In genomic region chr9:128341435-128341849, GRCh38 we compare ENCODE assay signal across 8 cellular contexts. TPM values are rescaled to one million over a fixed set of nuclear protein-coding genes. Genes with fewer than 3 reads are reported as not detected.
DNase-seq lines count a peak whose midpoint lies in the region; ATAC-seq and TF ChIP-seq lines count a peak whose summit lies in the region.

No MANE protein-coding gene starts in this region.

- no peaks in the 10 kb centered on the region for H3K9me3 ChIP-seq in CD4-positive, alpha-beta memory T cell (ENCODE audit: control insufficient read depth in 1 of 2, low read length in 2 of 2)
- H3K9me3 ChIP-seq in HEK293 (ENCODE audit: control insufficient read depth, insufficient read depth, low read depth, low read length) (no peaks in the 10 kb centered on the region), mesenchymal stem cell (ENCODE audit: control insufficient read depth, low read length) (no peaks in the 10 kb centered on the region)

- H3K9me3 Mint-ChIP-seq in CD4-positive, alpha-beta memory T cell = no peaks in the 10 kb centered on the region

- H3K9ac ChIP-seq in mesenchymal stem cell (ENCODE audit: low read length) = peak overlapping the region; percentile 88

- peaks cover 20% of the 10 kb centered on the region for H3K79me1 ChIP-seq in mesenchymal stem cell (replicated peaks; ENCODE audit: low read length, poor library complexity, severe bottlenecking)

- H3K18ac ChIP-seq in mesenchymal stem cell (ENCODE audit: low read depth in 1 of 2, low read length in 2 of 2) = no peak overlapping the region

- H3K4me3 Mint-ChIP-seq in CD4-positive, alpha-beta memory T cell = peak overlapping the region; percentile 89 to 99 (median 94)

- H3K27me3 Mint-ChIP-seq in CD4-positive, alpha-beta memory T cell = no peaks in the 10 kb centered on the region

- H4K91ac ChIP-seq in mesenchymal stem cell (ENCODE audit: low read length) = no peak overlapping the region

- peak overlapping the region; percentile 94 for H3K4me2 ChIP-seq in mesenchymal stem cell (ENCODE audit: low read length, poor library complexity, severe bottlenecking)

- CTCF ChIA-PET in CD4-positive, alpha-beta memory T cell (lab: Charles Lee; ENCODE audit: partially characterized antibody) = interaction anchor here (0.5 to 3.7 kb wide), 19 partner anchors 8 to 678 kb away, joined by 3 to 22 read pairs (median 5); partner anchors contain the start of genes CERCAM, GOLGA2, SWI5 and URM1
- CTCF ChIA-PET in HEK293 (lab: Yijun Ruan, JAX) = interaction anchor here (0.6 to 2.0 kb wide), 28 partner anchors 12 to 585 kb away, joined by 3 to 14 read pairs (median 4); partner anchors contain the start of genes CERCAM and URM1

- H3K27me3 ChIP-seq in CD4-positive, alpha-beta memory T cell (ENCODE audit: insufficient read depth, low read length) = no peaks in the 10 kb centered on the region
- no peaks in the 10 kb centered on the region for H3K27me3 ChIP-seq in mesenchymal stem cell (ENCODE audit: control insufficient read depth in 1 of 2, insufficient read depth in 1 of 2, low read length in 2 of 2)

- peaks cover 4 to 15% of the 10 kb centered on the region in 2 donors for H3K36me3 Mint-ChIP-seq in CD4-positive, alpha-beta memory T cell

- DNase-seq in CD4-positive, alpha-beta memory T cell = peak; percentile 60 to 75 (median 69)
- DNase-seq in NCI-H69 (lab: John Stamatoyannopoulos, UW) = peak; percentile 90
- peak; percentile 74 to 76 for DNase-seq in activated CD4-positive, alpha-beta T cell treated with anti-CD3 and anti-CD28 coated beads, Interleukin-2, amount 50 U/mL, for 48 hours
- peak; percentile 50 for DNase-seq in effector CD4-positive, alpha-beta T cell
- peak; percentile 78 for DNase-seq in mesenchymal stem cell
- DNase-seq in stimulated activated CD8-positive, alpha-beta memory T cell treated with anti-CD3 and anti-CD28 coated beads, Interleukin-15, amount 100 ng/mL, for 4 hours (ENCODE audit: low read depth in 2 of 2) = peak; percentile 31 to 35

- H3K27ac Mint-ChIP-seq in CD4-positive, alpha-beta memory T cell = peak overlapping the region; percentile 84 to 96 (median 93)

- H2BK12ac ChIP-seq in mesenchymal stem cell (ENCODE audit: low read length in 2 of 2) = no peak overlapping the region

- no peak overlapping the region for H4K8ac ChIP-seq in mesenchymal stem cell (ENCODE audit: low read length)

- H3K4me1 ChIP-seq in CD4-positive, alpha-beta memory T cell (ENCODE audit: insufficient read depth, low read length) = peaks cover 15% of the 10 kb centered on the region
- H3K4me1 ChIP-seq in HEK293 (ENCODE audit: control insufficient read depth, insufficient read depth, low read length) (no peaks in the 10 kb centered on the region), mesenchymal stem cell (ENCODE audit: control insufficient read depth, insufficient read depth, low read depth, low read length) (peaks cover 6% of the 10 kb centered on the region)

- no peak overlapping the region for H2BK15ac ChIP-seq in mesenchymal stem cell (ENCODE audit: low read depth, poor library complexity, severe bottlenecking)

- no peak overlapping the region for H2AFZ ChIP-seq in mesenchymal stem cell (ENCODE audit: low read depth, low read length)

- WGBS in mesenchymal stem cell = 32% methylated on average over 11 of the region's 13 CpGs

- POLR2A ChIA-PET in CD4-positive, alpha-beta memory T cell (lab: Charles Lee; ENCODE audit: partially characterized antibody) = interaction anchor here (0.5 to 1.3 kb wide), 10 partner anchors 18 to 327 kb away, joined by 3 to 10 read pairs (median 6); partner anchors contain the start of genes CIZ1, COQ4, GOLGA2 and SWI5
- POLR2A ChIA-PET in HEK293 (lab: Yijun Ruan, JAX) = interaction anchor here (0.6 to 1.1 kb wide), 6 partner anchors 8 to 148 kb away, joined by 3 to 6 read pairs (median 4); no protein-coding TSS in a partner anchor

- no peak overlapping the region for H3K14ac ChIP-seq in mesenchymal stem cell (ENCODE audit: low read length in 2 of 2)

- no peak overlapping the region for H2AK5ac ChIP-seq in mesenchymal stem cell (ENCODE audit: low read length, severe bottlenecking)

- H2BK5ac ChIP-seq in mesenchymal stem cell (ENCODE audit: low read depth, low read length, poor library complexity, severe bottlenecking) = no peak overlapping the region

- intact Hi-C loops in CD4-positive, alpha-beta memory T cell (cut with micrococcal nuclease) = loop anchor here (1.0 kb wide), 3 partner anchors 46 to 148 kb away; no protein-coding TSS in a partner anchor

- peaks cover 28% of the 10 kb centered on the region for H3K36me3 ChIP-seq in CD4-positive, alpha-beta memory T cell (ENCODE audit: insufficient read depth, low read length)
- H3K36me3 ChIP-seq in HEK293 (ENCODE audit: control insufficient read depth in 2 of 2, insufficient read depth in 1 of 2, low read length in 2 of 2) = peaks cover 0 to 39% of the 10 kb centered on the region in 2 experiments; a peak in 2 of 3 replicates
- H3K36me3 ChIP-seq in mesenchymal stem cell (ENCODE audit: control insufficient read depth in 1 of 2, insufficient read depth in 2 of 2, low read depth in 1 of 2, low read length in 2 of 2) = peaks cover 33 to 38% of the 10 kb centered on the region in 2 experiments

- peak overlapping the region; percentile 58 for H3K27ac ChIP-seq in CD4-positive, alpha-beta memory T cell (ENCODE audit: low read depth, low read length)
- H3K27ac ChIP-seq in HEK293 (ENCODE audit: extremely low read depth, low read depth, low read length) (peak overlapping the region; percentile 51; the same call in 1 of the 2 replicates), mesenchymal stem cell (ENCODE audit: low read length, poor library complexity, severe bottlenecking) (no peak overlapping the region)

- H3K4me1 Mint-ChIP-seq in CD4-positive, alpha-beta memory T cell = peaks cover 6 to 16% (median 7%) of the 10 kb centered on the region in 4 donors

- H3K4me3 ChIP-seq in CD4-positive, alpha-beta memory T cell (ENCODE audit: low read length in 2 of 2) = peak overlapping the region; percentile 66 to 87
- peak overlapping the region; percentile 81 for H3K4me3 ChIP-seq in HEK293 (ENCODE audit: low read depth, low read length)
- peak overlapping the region in 1 of 2 experiments; percentile 89 for H3K4me3 ChIP-seq in mesenchymal stem cell (ENCODE audit: insufficient read depth in 1 of 2, low read depth in 1 of 2, low read length in 2 of 2)

- peak; percentile 35; the same call in 1 of the 2 replicates for TF ChIP-seq CTCF in HEK293 (tag by site-specific recombination; IDR thresholded peaks at IDR 0.05)

- H3K4ac ChIP-seq in mesenchymal stem cell (ENCODE audit: low read depth in 1 of 2, low read length in 2 of 2) = no peak overlapping the region

- no peak overlapping the region for H3K23ac ChIP-seq in mesenchymal stem cell (ENCODE audit: low read length in 2 of 2)

- ATAC-seq in HG03565 (IDR thresholded peaks at IDR 0.05; ENCODE audit: unreplicated experiment) = no peak

- H2BK120ac ChIP-seq in mesenchymal stem cell (ENCODE audit: low read depth, low read length) = no peak overlapping the region

TF ChIP-seq in HEK293, 187 proteins besides CTCF, POLR2A, EP300 and RAD21:
- TF ChIP-seq ZNF654 (tag by site-specific recombination; IDR thresholded peaks at IDR 0.05; ENCODE audit: low read depth) = peak; percentile 23; the same call in 1 of the 2 replicates
- 0 out of 2 replicates have a peak, but pooled peaks have one; percentile 13 for TF ChIP-seq KLF8 (tag by site-specific recombination; IDR thresholded peaks at IDR 0.05)
- TF ChIP-seq SCRT1 (tag by site-specific recombination; IDR thresholded peaks at IDR 0.05; ENCODE audit: borderline replicate concordance) = no peak
- TF ChIP-seq ZNF394 (tag by site-specific recombination; IDR thresholded peaks at IDR 0.05; ENCODE audit: borderline replicate concordance) = no peak
- TF ChIP-seq ZBTB17 (tag by site-specific recombination; IDR thresholded peaks at IDR 0.05) = peak; percentile 21; the same call in 1 of the 2 replicates
- TF ChIP-seq ZBTB48 (tag by site-specific recombination; IDR thresholded peaks at IDR 0.05) = peak; percentile 42; the same call in 1 of the 2 replicates
- TF ChIP-seq GLIS2 (tag by site-specific recombination; IDR thresholded peaks at IDR 0.05) = peak; percentile 18
- TF ChIP-seq GLIS1 (tag by site-specific recombination; IDR thresholded peaks at IDR 0.05) = peak; percentile 86
- TF ChIP-seq PATZ1 (tag by site-specific recombination; IDR thresholded peaks at IDR 0.05) = 0 out of 2 replicates have a peak, but pooled peaks have one; percentile 7

RNA-seq across cellular contexts. Expression of gene SLC27A4, which starts 1.1 kb away (rescaled TPM):
- total RNA-seq in CD4-positive, alpha-beta memory T cell = 10 to 100 TPM; 13.9 to 16.3 TPM
- 1 to 10 TPM; 5.4 to 8.6 TPM for polyA plus RNA-seq in CD4-positive, alpha-beta memory T cell
- 18.4 TPM for polyA plus RNA-seq in mesenchymal stem cell (2013, experiment 1 of 2)
- 18.7 TPM for polyA plus RNA-seq in mesenchymal stem cell (2013, experiment 2 of 2)

RNA-seq across cellular contexts. Expression of gene COQ4, which starts 18.8 kb away (rescaled TPM):
- total RNA-seq in CD4-positive, alpha-beta memory T cell = 10 to 100 TPM; 50.0 to 51.3 TPM
- polyA plus RNA-seq in CD4-positive, alpha-beta memory T cell = 10 to 100 TPM; 34.8 to 42.6 TPM
- 41.5 TPM for polyA plus RNA-seq in mesenchymal stem cell (2013, experiment 1 of 2)
- polyA plus RNA-seq in mesenchymal stem cell (2013, experiment 2 of 2) = 41.8 TPM

RNA-seq across cellular contexts. Expression of gene TRUB2, which starts 19.2 kb away (rescaled TPM):
- 10 to 100 TPM; 19.6 to 19.8 TPM for total RNA-seq in CD4-positive, alpha-beta memory T cell
- 10 to 100 TPM; 22.8 to 27.4 TPM for polyA plus RNA-seq in CD4-positive, alpha-beta memory T cell
- polyA plus RNA-seq in mesenchymal stem cell (2013, experiment 1 of 2) = 17.2 TPM
- polyA plus RNA-seq in mesenchymal stem cell (2013, experiment 2 of 2) = 15.7 TPM

RNA-seq across cellular contexts. Expression of gene URM1, which starts 29.7 kb away (rescaled TPM):
- total RNA-seq in CD4-positive, alpha-beta memory T cell = 10 to 100 TPM; 44.1 to 45.5 TPM
- polyA plus RNA-seq in CD4-positive, alpha-beta memory T cell = 10 to 100 TPM; 50.5 to 50.8 TPM
- polyA plus RNA-seq in mesenchymal stem cell (2013, experiment 1 of 2) = 59.4 TPM
- 59.8 TPM for polyA plus RNA-seq in mesenchymal stem cell (2013, experiment 2 of 2)

Comparison
In these comparisons a context has a peak if more than half of its experiments do, and no peak if none do; other contexts are left out.
1. DNase-seq: peak in every context shown above with its lines; median percentile 90 in NCI-H69; 78 in mesenchymal stem cell; 75 in activated CD4-positive, alpha-beta T cell treated with anti-CD3 and anti-CD28 coated beads, Interleukin-2, amount 50 U/mL, for 48 hours; 69 in CD4-positive, alpha-beta memory T cell; 50 in effector CD4-positive, alpha-beta T cell; 33 in stimulated activated CD8-positive, alpha-beta memory T cell treated with anti-CD3 and anti-CD28 coated beads, Interleukin-15, amount 100 ng/mL, for 4 hours.